Comparison of ENCODE assay signal across 8 cellular contexts in genomic region chr2:189633392-189633811, GRCh38. TPM values are rescaled to one million over a fixed set of nuclear protein-coding genes. Genes with fewer than 3 reads are reported as not detected.
DNase-seq lines count a peak whose midpoint lies in the region; ATAC-seq and TF ChIP-seq lines count a peak whose summit lies in the region.
"Had no signal": no experiment of that assay in that cellular context is flagged by ENCODE, and none has a peak within 500 bp of the region (broad histone marks: within the 10 kb centered on the region; RNA-seq: fewer than 3 reads in every experiment).

No MANE protein-coding gene starts in this region.

- ATAC-seq in DND-41 (ENCODE audit: insufficient read depth, low read depth) (peak; percentile 72), HG02571 (IDR thresholded peaks at IDR 0.05; ENCODE audit: unreplicated experiment) (no peak), GM21825 (IDR thresholded peaks at IDR 0.05; ENCODE audit: unreplicated experiment) (no peak)

- H3K4me1 ChIP-seq in DND-41 (ENCODE audit: insufficient read depth, low read length) = no peaks in the 10 kb centered on the region

- H3K27ac ChIP-seq in DND-41 (ENCODE audit: low read length) (no peak overlapping the region), coronary artery (no peak overlapping the region)

- no peak overlapping the region for H3K4me2 ChIP-seq in DND-41 (ENCODE audit: insufficient read depth, low read length)

- no peaks in the 10 kb centered on the region for H4K20me1 ChIP-seq in DND-41 (ENCODE audit: insufficient read depth, low read length)

- TF ChIP-seq CTCF in DND-41 (IDR thresholded peaks at IDR 0.05; ENCODE audit: borderline replicate concordance, extremely low read depth, low read length, poor library complexity, severe bottlenecking) (peak; percentile 59), coronary artery (IDR thresholded peaks at IDR 0.05) (no peak)

- H3K27me3 ChIP-seq in DND-41 (ENCODE audit: insufficient read depth, low read length, poor library complexity) = no peaks in the 10 kb centered on the region

- no peaks in the 10 kb centered on the region for H3K36me3 ChIP-seq in DND-41 (ENCODE audit: insufficient read depth, low read length)

- no peak overlapping the region for H2AFZ ChIP-seq in DND-41 (ENCODE audit: low read depth, low read length)

- no peaks in the 10 kb centered on the region for H3K79me2 ChIP-seq in DND-41 (ENCODE audit: insufficient read depth, low read length)

- H3K9ac ChIP-seq in DND-41 (ENCODE audit: low read depth, low read length) = no peak overlapping the region

- DNase-seq in DND-41 (peak; percentile 26), myocyte (ENCODE audit: low read depth) (peak; percentile 20), coronary artery (ENCODE audit: low spot score) (no peak)
- peak; percentile 19 for DNase-seq in Jurkat, Clone E6-1 (ENCODE audit: low read depth, low spot score)
- DNase-seq in central memory CD4-positive, alpha-beta T cell = peak; percentile 24
- DNase-seq: SHP77 had no signal

- H3K9me3 ChIP-seq in DND-41 (ENCODE audit: insufficient read depth, low read length, severe bottlenecking) = no peaks in the 10 kb centered on the region

- H3K4me3 ChIP-seq in DND-41 (ENCODE audit: low read depth in 1 of 2, low read length in 2 of 2) (no peak overlapping the region), coronary artery (no peak overlapping the region)
- no peak overlapping the region for H3K4me3 ChIP-seq in Jurkat, Clone E6-1 (ENCODE audit: low read length)

RNA-seq across cellular contexts. Expression of gene ASNSD1, which starts 27.9 kb away (rescaled TPM):
- polyA plus RNA-seq in Jurkat, Clone E6-1 (2012; ENCODE audit: insufficient read depth, insufficient read length) = 59.1 TPM
- 71.9 and 74.0 TPM in 2 replicates for total RNA-seq in myocyte
- 24.4 TPM for polyA plus RNA-seq in myocyte (2012)

RNA-seq across cellular contexts. Expression of gene ANKAR, which starts 41.1 kb away (rescaled TPM):
- polyA plus RNA-seq in Jurkat, Clone E6-1 (2012; ENCODE audit: insufficient read depth, insufficient read length) = 0.44 TPM
- total RNA-seq in myocyte = 5.9 and 6.4 TPM in 2 replicates
- polyA plus RNA-seq in myocyte (2012) = 1.1 TPM

RNA-seq across cellular contexts. Expression of gene SLC40A1, which starts 52.8 kb away (rescaled TPM):
- 14.9 TPM for polyA plus RNA-seq in Jurkat, Clone E6-1 (2012; ENCODE audit: insufficient read depth, insufficient read length)
- total RNA-seq in myocyte = 35.1 and 51.9 TPM in 2 replicates
- polyA plus RNA-seq in myocyte (2012) = 15.1 TPM
